ENCODE assay signal across 11 cellular contexts in the genomic region with DNA sequence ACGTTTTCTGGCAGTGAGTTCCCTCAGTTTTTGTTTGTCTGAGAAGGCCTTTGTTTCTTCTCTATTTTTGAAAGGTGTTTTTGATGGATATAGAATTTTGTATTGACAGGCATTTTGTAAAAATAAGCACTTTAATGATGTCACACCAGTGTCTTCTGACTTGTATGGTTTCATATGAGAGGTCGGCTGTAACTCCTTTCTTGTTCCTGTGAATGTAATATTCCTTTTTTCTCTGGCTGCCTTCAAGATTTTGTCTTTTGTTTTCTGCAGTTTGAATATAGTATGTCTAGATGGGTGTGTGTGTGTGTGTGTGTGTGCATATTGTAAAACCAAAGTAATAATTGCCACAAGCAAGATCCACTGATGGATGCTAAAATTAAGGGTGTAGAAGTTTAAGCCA.
"Had no signal": no experiment of that assay in that cellular context is flagged by ENCODE, and none has a peak within 500 bp of the region (broad histone marks: within the 10 kb centered on the region; RNA-seq: fewer than 3 reads in every experiment).

No MANE protein-coding gene starts in this region.

- H3K4me3 ChIP-seq: GM23248, GM23338, HAP-1 had no signal

- H3K36me3 ChIP-seq: HAP-1 had no signal

- DNase-seq: GOT3, H7, H9, HCEC 1CT, HFFc6 had no signal

- H3K9ac ChIP-seq: GM23248 had no signal

- H3K4me1 ChIP-seq: HAP-1 had no signal

- H3K9me3 ChIP-seq: HAP-1 had no signal

- ATAC-seq: GM23338, HCT116 had no signal

- FAIRE-seq: H1, H54 had no signal

- H3K27ac ChIP-seq: GM23248 had no signal

- H2AFZ ChIP-seq: GM23248, GM23338 had no signal

- H3K4me2 ChIP-seq: GM23338 had no signal
